20 cellular contexts compared by ENCODE assay signal in genomic region chr22:46792841-46793261, GRCh38. TPM values are rescaled to one million over a fixed set of nuclear protein-coding genes. Genes with fewer than 3 reads are reported as not detected.
DNase-seq lines count a peak whose midpoint lies in the region; ATAC-seq, FAIRE-seq and TF ChIP-seq lines count a peak whose summit lies in the region.
"Had no signal": no experiment of that assay in that cellular context is flagged by ENCODE, and none has a peak within 500 bp of the region (broad histone marks: within the 10 kb centered on the region; RNA-seq: fewer than 3 reads in every experiment).

No MANE protein-coding gene starts in this region.

- peaks cover 4 to 16% of the 10 kb centered on the region in 2 donors for H3K36me3 ChIP-seq in kidney (ENCODE audit: control insufficient read depth in 1 of 2, insufficient read depth in 2 of 2, low read length in 2 of 2)
- H3K36me3 ChIP-seq: uterus had no signal

- H3K27ac ChIP-seq in kidney (ENCODE audit: low read depth in 2 of 2, low read length in 2 of 2) (no peak overlapping the region), substantia nigra (ENCODE audit: low read depth, low read length, poor library complexity, severe bottlenecking) (peak overlapping the region; percentile 58)

- DNase-seq in activated naive CD4-positive, alpha-beta T cell treated with anti-CD3 and anti-CD28 coated beads, Interleukin-2, amount 10 ng/mL, durations not matched to agents 7 days and 5 days: no peak
- no peak for DNase-seq in activated naive CD4-positive, alpha-beta T cell treated with anti-CD3 and anti-CD28 coated beads, Interleukin-2, amount 50 U/mL, for 16 hours
- DNase-seq in activated CD8-positive, alpha-beta T cell treated with anti-CD3 and anti-CD28 coated beads, Interleukin-2, amount 10 ng/mL, durations not matched to agents 7 days and 5 days: no peak
- DNase-seq in kidney (peak; percentile 65), substantia nigra (lab: John Stamatoyannopoulos, UW) (peak in 6 of 49 donors; percentile 31 to 46 (median 34)), GOT3 (lab: John Stamatoyannopoulos, UW) (no peak), NCI-H128 (lab: John Stamatoyannopoulos, UW; ENCODE audit: unreplicated experiment) (no peak), DMS79 treated with DMSO at 0.1 percent for 48 hours (lab: John Stamatoyannopoulos, UW) (no peak)
- DNase-seq: activated T-cell treated with anti-CD3 and anti-CD28 coated beads, Interleukin-2, amount 50 U/mL, for 48 hours; GF-D8; H7; naive B cell; NCI-H1694; NCI-H446 treated with DMSO at 0.1 percent for 48 hours; stimulated activated naive CD8-positive, alpha-beta T cell treated with anti-CD3 and anti-CD28 coated beads, Interleukin-15, amount 100 ng/mL, for 72 hours; uterus had no signal

- TF ChIP-seq CTCF in kidney (IDR thresholded peaks at IDR 0.05; ENCODE audit: borderline replicate concordance, extremely low read depth, insufficient read depth): no peak

- H3K4me3 ChIP-seq in kidney (ENCODE audit: low read length in 2 of 2): no peak overlapping the region
- H3K4me3 ChIP-seq: uterus had no signal

- H3K9me3 ChIP-seq in kidney (ENCODE audit: control insufficient read depth in 1 of 2, low read length in 2 of 2): no peaks in the 10 kb centered on the region
- H3K9me3 ChIP-seq: uterus had no signal

- no peaks in the 10 kb centered on the region for H3K27me3 Mint-ChIP-seq in activated naive CD4-positive, alpha-beta T cell treated with anti-CD3 and anti-CD28 coated beads, Interleukin-2, amount 10 ng/mL, durations not matched to agents 7 days and 5 days
- no peaks in the 10 kb centered on the region for H3K27me3 Mint-ChIP-seq in activated CD8-positive, alpha-beta T cell treated with anti-CD3 and anti-CD28 coated beads, Interleukin-2, amount 10 ng/mL, durations not matched to agents 7 days and 5 days (ENCODE audit: low read depth)
- H3K27me3 Mint-ChIP-seq: naive B cell; stimulated activated naive CD8-positive, alpha-beta T cell treated with anti-CD3 and anti-CD28 coated beads, Interleukin-15, amount 100 ng/mL, for 72 hours had no signal

- H3K36me3 Mint-ChIP-seq in activated naive CD4-positive, alpha-beta T cell treated with anti-CD3 and anti-CD28 coated beads, Interleukin-2, amount 10 ng/mL, durations not matched to agents 7 days and 5 days: peaks cover 34% of the 10 kb centered on the region
- H3K36me3 Mint-ChIP-seq in activated CD8-positive, alpha-beta T cell treated with anti-CD3 and anti-CD28 coated beads, Interleukin-2, amount 10 ng/mL, durations not matched to agents 7 days and 5 days (ENCODE audit: low read depth): peaks cover 47% of the 10 kb centered on the region
- H3K36me3 Mint-ChIP-seq: naive B cell had no signal

- no peak overlapping the region for H3K9ac ChIP-seq in kidney (ENCODE audit: low read length in 2 of 2)

- peaks cover 53% of the 10 kb centered on the region for H3K4me1 Mint-ChIP-seq in activated naive CD4-positive, alpha-beta T cell treated with anti-CD3 and anti-CD28 coated beads, Interleukin-2, amount 10 ng/mL, durations not matched to agents 7 days and 5 days
- H3K4me1 Mint-ChIP-seq in activated CD8-positive, alpha-beta T cell treated with anti-CD3 and anti-CD28 coated beads, Interleukin-2, amount 10 ng/mL, durations not matched to agents 7 days and 5 days (ENCODE audit: low read depth): peaks cover 52% of the 10 kb centered on the region

- CTCF ChIA-PET in activated naive CD4-positive, alpha-beta T cell treated with anti-CD3 and anti-CD28 coated beads, Interleukin-2, amount 10 ng/mL, durations not matched to agents 7 days and 5 days (lab: Charles Lee): interaction anchor here (1.0 to 6.1 kb wide), 2 partner anchors 10 to 34 kb away, joined by 4 to 36 read pairs; no protein-coding TSS in a partner anchor
- CTCF ChIA-PET in activated CD8-positive, alpha-beta T cell treated with anti-CD3 and anti-CD28 coated beads, Interleukin-2, amount 10 ng/mL, durations not matched to agents 7 days and 5 days (lab: Charles Lee): interaction anchor here (2.6 to 3.5 kb wide), 2 partner anchors 10 to 34 kb away, joined by 14 to 17 read pairs; no protein-coding TSS in a partner anchor

- ATAC-seq in activated CD8-positive, alpha-beta T cell treated with anti-CD3 and anti-CD28 coated beads, Interleukin-2, amount 10 ng/mL, durations not matched to agents 7 days and 5 days: no peak
- ATAC-seq: activated CD4-positive, CD25-positive, alpha-beta regulatory T cell treated with anti-CD3 and anti-CD28 coated beads, Interleukin-2, amount 50 U/mL, for 24 hours; stimulated activated naive CD8-positive, alpha-beta T cell treated with anti-CD3 and anti-CD28 coated beads, Interleukin-15, amount 100 ng/mL, for 72 hours had no signal

- H3K9me3 Mint-ChIP-seq in activated naive CD4-positive, alpha-beta T cell treated with anti-CD3 and anti-CD28 coated beads, Interleukin-2, amount 10 ng/mL, durations not matched to agents 7 days and 5 days: no peaks in the 10 kb centered on the region
- no peaks in the 10 kb centered on the region for H3K9me3 Mint-ChIP-seq in activated CD8-positive, alpha-beta T cell treated with anti-CD3 and anti-CD28 coated beads, Interleukin-2, amount 10 ng/mL, durations not matched to agents 7 days and 5 days (ENCODE audit: insufficient read depth)
- H3K9me3 Mint-ChIP-seq: naive B cell; stimulated activated naive CD8-positive, alpha-beta T cell treated with anti-CD3 and anti-CD28 coated beads, Interleukin-15, amount 100 ng/mL, for 72 hours had no signal

- H3K27ac Mint-ChIP-seq in activated naive CD4-positive, alpha-beta T cell treated with anti-CD3 and anti-CD28 coated beads, Interleukin-2, amount 10 ng/mL, durations not matched to agents 7 days and 5 days: peak overlapping the region; percentile 100
- H3K27ac Mint-ChIP-seq in activated CD8-positive, alpha-beta T cell treated with anti-CD3 and anti-CD28 coated beads, Interleukin-2, amount 10 ng/mL, durations not matched to agents 7 days and 5 days: peak overlapping the region; percentile 100

- POLR2A ChIA-PET in activated CD8-positive, alpha-beta T cell treated with anti-CD3 and anti-CD28 coated beads, Interleukin-2, amount 10 ng/mL, durations not matched to agents 7 days and 5 days (lab: Charles Lee): interaction anchor here (1.8 to 2.6 kb wide), 2 partner anchors 30 kb away, joined by 9 to 29 read pairs; partner anchors contain the start of gene TBC1D22A

- intact Hi-C loops in kidney (cut with DNase I): no loop called here

- no peak for FAIRE-seq in kidney (lab: Jason Lieb, UNC)
- FAIRE-seq: D721Med, frontal cortex, GM12892 had no signal

- no peak overlapping the region for H3K4me3 Mint-ChIP-seq in activated naive CD4-positive, alpha-beta T cell treated with anti-CD3 and anti-CD28 coated beads, Interleukin-2, amount 10 ng/mL, durations not matched to agents 7 days and 5 days
- H3K4me3 Mint-ChIP-seq in activated CD8-positive, alpha-beta T cell treated with anti-CD3 and anti-CD28 coated beads, Interleukin-2, amount 10 ng/mL, durations not matched to agents 7 days and 5 days: no peak overlapping the region

- H3K4me1 ChIP-seq in kidney (ENCODE audit: control insufficient read depth in 1 of 2, insufficient read depth in 1 of 2, low read depth in 1 of 2, low read length in 2 of 2): peaks cover 0 to under 1% of the 10 kb centered on the region in 2 donors
- H3K4me1 ChIP-seq: uterus had no signal

RNA-seq across cellular contexts. Expression of gene TBC1D22A, which starts 30.4 kb away (rescaled TPM):
- total RNA-seq in activated CD8-positive, alpha-beta T cell treated with anti-CD3 and anti-CD28 coated beads, Interleukin-2, amount 10 ng/mL, durations not matched to agents 7 days and 5 days: 10 to 100 TPM; 34.1 to 38.7 TPM
- total RNA-seq in kidney: 39.4 TPM
- 24.6 TPM for polyA plus RNA-seq in kidney (ENCODE audit: insufficient read depth, low read depth, low replicate concordance)

RNA-seq across cellular contexts. Expression of gene CERK, which starts 54.8 kb away (rescaled TPM):
- 10 to 100 TPM; 61.1 to 65.6 TPM for total RNA-seq in activated CD8-positive, alpha-beta T cell treated with anti-CD3 and anti-CD28 coated beads, Interleukin-2, amount 10 ng/mL, durations not matched to agents 7 days and 5 days
- 28.2 TPM for total RNA-seq in kidney
- polyA plus RNA-seq in kidney (ENCODE audit: insufficient read depth, low read depth, low replicate concordance): 21.6 TPM
